Comparison of ENCODE assay signal across 8 cellular contexts in the genomic region with DNA sequence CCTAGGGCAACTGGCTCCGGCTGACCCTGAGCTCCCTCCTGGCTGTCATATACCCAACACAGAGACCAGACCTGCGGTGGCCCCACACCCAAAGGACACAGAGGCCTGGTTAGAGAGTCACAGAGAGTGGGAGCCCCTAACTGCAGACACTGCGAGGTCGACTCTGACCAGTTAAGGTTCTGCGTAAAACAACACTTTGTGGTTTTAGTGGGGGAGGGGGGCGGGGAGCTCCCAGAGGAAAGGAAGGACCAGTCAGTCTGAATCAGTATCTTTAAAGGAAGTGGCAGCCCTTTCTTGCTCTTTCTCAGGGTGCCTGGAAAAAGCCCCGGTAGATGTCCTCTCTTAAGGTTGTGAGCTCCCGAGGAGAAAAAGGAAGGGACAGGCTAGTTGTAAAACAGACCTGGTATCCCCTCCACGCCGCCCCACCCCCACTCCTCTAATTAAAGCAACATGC. TPM values are rescaled to one million over a fixed set of nuclear protein-coding genes. Genes with fewer than 3 reads are reported as not detected.
A peak's percentile ranks its signal among the peaks of the same experiment; 100 is the strongest.
DNase-seq lines count a peak whose midpoint lies in the region; ATAC-seq and TF ChIP-seq lines count a peak whose summit lies in the region.

No MANE protein-coding gene starts in this region.

- H3K27me3 ChIP-seq in neuron (ENCODE audit: insufficient read depth, low read length) (no peaks in the 10 kb centered on the region), left lung (peaks cover 0 to 8% of the 10 kb centered on the region in 2 donors), Karpas-422 (ENCODE audit: low read length) (no peaks in the 10 kb centered on the region), MM.1S (replicated peaks; ENCODE audit: insufficient read depth, low read length) (no peaks in the 10 kb centered on the region)

- no peak overlapping the region for H3K9ac ChIP-seq in Karpas-422 (ENCODE audit: low read length)
- no peak overlapping the region for H3K9ac ChIP-seq in MM.1S (ENCODE audit: low read length)

- H3K27me3 Mint-ChIP-seq in Calu3 (ENCODE audit: unreplicated experiment): no peaks in the 10 kb centered on the region

- H3K4me2 ChIP-seq in Karpas-422 (ENCODE audit: low read depth, low read length, poor library complexity, severe bottlenecking): no peak overlapping the region
- H3K4me2 ChIP-seq in MM.1S (ENCODE audit: low read depth, low read length): no peak overlapping the region

- DNase-seq in Calu3 (no peak), MV-4-11 (lab: John Stamatoyannopoulos, UW) (peak; percentile 61), coronary artery (ENCODE audit: low spot score) (no peak), left lung (no peak), Karpas-422 (no peak), MM.1S (no peak), iPS-NIHi11 (ENCODE audit: low spot score) (no peak)

- CTCF ChIA-PET in Calu3 (lab: Charles Lee): no interaction called here

- H4K20me1 ChIP-seq in Karpas-422 (ENCODE audit: insufficient read depth, low read depth, low read length) (no peaks in the 10 kb centered on the region), MM.1S (ENCODE audit: insufficient read depth, low read length) (no peaks in the 10 kb centered on the region)

- H3K36me3 ChIP-seq in neuron (ENCODE audit: insufficient read depth, low read length) (peaks cover 55% of the 10 kb centered on the region), left lung (peaks cover 0 to 32% of the 10 kb centered on the region in 2 donors), Karpas-422 (ENCODE audit: insufficient read depth, low read length) (no peaks in the 10 kb centered on the region), MM.1S (replicated peaks; ENCODE audit: insufficient read depth, low read length) (peaks cover 15% of the 10 kb centered on the region)

- H3K27ac Mint-ChIP-seq in Calu3 (ENCODE audit: unreplicated experiment): no peak overlapping the region

- H3K9me2 ChIP-seq in Karpas-422 (replicated peaks; ENCODE audit: insufficient read depth, low read length) (no peaks in the 10 kb centered on the region; the same call in 1 of the 2 replicates), MM.1S (replicated peaks; ENCODE audit: insufficient read depth, low read length) (no peaks in the 10 kb centered on the region)

- H3F3A ChIP-seq in MM.1S (ENCODE audit: insufficient read depth, low read length): peaks cover 19% of the 10 kb centered on the region

- H2AFZ ChIP-seq in neuron (ENCODE audit: low read depth, low read length) (no peak overlapping the region), Karpas-422 (ENCODE audit: low read length) (no peak overlapping the region), MM.1S (ENCODE audit: low read length) (no peak overlapping the region)

- H3K4me3 ChIP-seq in coronary artery (peak overlapping the region; percentile 99), neuron (ENCODE audit: low read length) (peak overlapping the region; percentile 97), left lung (peak overlapping the region in 1 of 2 donors; percentile 73), Karpas-422 (ENCODE audit: low read length) (no peak overlapping the region), MM.1S (ENCODE audit: low read length) (no peak overlapping the region)

- intact Hi-C loops in Calu3 (cut with micrococcal nuclease; ENCODE audit: unreplicated experiment): no loop called here
- intact Hi-C loops in left lung (cut with DNase I): loop anchor here in 1 of 2 donors (10.0 kb wide), 1 partner anchor 89 kb away; no protein-coding TSS in a partner anchor

- H3K27ac ChIP-seq in coronary artery (peak overlapping the region; percentile 86 to 95), left lung (no peak overlapping the region), Karpas-422 (ENCODE audit: low read length) (no peak overlapping the region), MM.1S (ENCODE audit: low read length) (no peak overlapping the region)

- no TSS peak for BruUV-seq in Calu3 (replicated peaks; lab: Mats Ljungman, UMichigan)

- no peaks in the 10 kb centered on the region for H3K9me3 ChIP-seq in neuron (ENCODE audit: low read length)
- no peaks in the 10 kb centered on the region for H3K9me3 ChIP-seq in left lung
- no peaks in the 10 kb centered on the region for H3K9me3 ChIP-seq in Karpas-422 (ENCODE audit: low read length)
- H3K9me3 ChIP-seq in MM.1S (replicated peaks; ENCODE audit: insufficient read depth, low read length): no peaks in the 10 kb centered on the region

- H3K4me1 Mint-ChIP-seq in Calu3 (ENCODE audit: low read depth, unreplicated experiment): peaks cover 13% of the 10 kb centered on the region

- H3K4me1 ChIP-seq in neuron (ENCODE audit: insufficient read depth, low read length) (peaks cover 53% of the 10 kb centered on the region), left lung (peaks cover 18 to 55% of the 10 kb centered on the region in 2 donors), Karpas-422 (ENCODE audit: low read length) (peaks cover 14% of the 10 kb centered on the region), MM.1S (ENCODE audit: low read length) (peaks cover 12% of the 10 kb centered on the region)

- peaks cover 17% of the 10 kb centered on the region for H3K36me3 Mint-ChIP-seq in Calu3 (ENCODE audit: insufficient read depth, unreplicated experiment)

- TF ChIP-seq CTCF in Calu3 (IDR thresholded peaks at IDR 0.05; ENCODE audit: unreplicated experiment) (no peak), coronary artery (IDR thresholded peaks at IDR 0.05) (no peak), left lung (IDR thresholded peaks at IDR 0.05) (no peak), MM.1S (IDR thresholded peaks at IDR 0.05; ENCODE audit: low read length) (no peak)

- peak overlapping the region; percentile 61 for H3K4me3 Mint-ChIP-seq in Calu3 (ENCODE audit: low read depth, unreplicated experiment)

- no peaks in the 10 kb centered on the region for H3K9me3 Mint-ChIP-seq in Calu3 (ENCODE audit: low read depth, unreplicated experiment)

- no peak for ATAC-seq in left lung

- H3K79me2 ChIP-seq in Karpas-422 (ENCODE audit: low read length): no peaks in the 10 kb centered on the region
- peaks cover 50% of the 10 kb centered on the region for H3K79me2 ChIP-seq in MM.1S (ENCODE audit: low read length)

RNA-seq across cellular contexts. Expression of gene SSBP3, which starts 2.4 kb away (rescaled TPM):
- total RNA-seq in Calu3 (2022) (16.6 and 16.7 TPM in 2 replicates), left lung (10 to 100 TPM; 33.0 to 35.2 TPM)
- 2.4 and 4.7 TPM in 2 replicates for total RNA-seq in Karpas-422 (2014; rRNA removed; shearing (Covaris generic); ENCODE audit: low replicate concordance)

Comparison
In these comparisons a context has a peak if more than half of its experiments do, and no peak if none do; other contexts are left out.
1. H3K27ac ChIP-seq: peak in coronary artery (2 of 2); none in left lung (0 of 2), Karpas-422 (single experiment) and MM.1S (single experiment).
2. H3K4me3 ChIP-seq: peak in coronary artery (single experiment) and neuron (single experiment); none in Karpas-422 (single experiment) and MM.1S (single experiment).